ENCODE assay signal across 8 cellular contexts in the genomic region with DNA sequence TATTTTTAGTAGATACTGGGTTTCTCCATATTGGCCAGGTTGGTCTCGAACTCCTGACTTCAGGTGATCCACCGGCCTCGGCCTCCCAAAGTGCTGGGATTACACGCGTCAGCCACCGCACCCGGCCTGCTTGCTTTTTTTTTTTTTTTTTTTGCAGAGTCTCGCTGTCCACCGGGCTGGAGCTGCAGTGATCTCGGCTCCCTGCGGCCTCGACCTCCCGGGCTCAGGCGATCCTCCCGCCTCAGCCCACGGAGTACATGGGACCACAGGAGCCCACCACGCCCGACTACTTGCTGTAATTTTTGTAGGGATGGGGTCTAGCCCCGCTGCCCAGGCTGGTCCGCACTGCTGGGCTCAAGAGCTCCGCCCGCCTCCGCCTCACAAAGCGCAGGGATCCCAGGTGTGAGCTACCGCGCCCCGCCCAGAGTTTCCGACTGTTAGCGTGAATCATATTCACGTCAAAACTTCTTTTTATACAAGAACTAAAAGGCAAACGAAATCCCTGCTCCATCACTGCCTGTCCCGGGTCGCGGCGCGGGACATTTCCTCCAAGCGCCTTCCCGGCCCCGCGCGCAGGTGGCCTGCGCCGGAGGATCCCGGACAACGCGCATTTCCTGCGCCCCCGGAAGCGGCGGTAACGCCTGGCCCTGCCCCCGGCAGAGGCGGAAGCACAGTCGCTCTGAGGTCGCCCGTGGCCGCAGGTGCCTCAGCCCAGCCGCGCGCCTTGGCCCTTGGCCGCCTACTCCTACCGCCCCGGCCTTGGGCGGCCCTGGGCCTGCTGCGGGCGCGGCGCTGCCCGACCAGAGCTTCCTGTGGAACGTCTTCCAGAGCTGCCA. TPM values are rescaled to one million over a fixed set of nuclear protein-coding genes. Genes with fewer than 3 reads are reported as not detected.
DNase-seq lines count a peak whose midpoint lies in the region; ATAC-seq and TF ChIP-seq lines count a peak whose summit lies in the region.
"Not testable (repeated sequence)": the region's sequence is repeated elsewhere in the genome, so short reads cannot be mapped to it uniquely, and the experiment has no call there.

No MANE protein-coding gene starts in this region.

- ATAC-seq in GM21526 (IDR thresholded peaks at IDR 0.05; ENCODE audit: low FRiP score, unreplicated experiment) (peak; percentile 92), HG03103 (IDR thresholded peaks at IDR 0.05; ENCODE audit: low read depth, unreplicated experiment) (peak; percentile 87), RWPE2 (ENCODE audit: low read depth) (peak; percentile 97), natural killer cell (peak; percentile 92 to 97 (median 93))
- peak; percentile 93 for ATAC-seq in stimulated activated memory B cell treated with anti-CD40 and anti-IgM and Interleukin-4, amounts not matched to agents 10 μg/mL and 1 μg/mL and 100 μg/mL, for 72 hours

- H3K36me3 Mint-ChIP-seq in natural killer cell; stimulated activated memory B cell treated with anti-CD40 and anti-IgM and Interleukin-4, amounts not matched to agents 10 μg/mL and 1 μg/mL and 100 μg/mL, for 72 hours: not testable (repeated sequence)

- not testable (repeated sequence) for H3K9me3 Mint-ChIP-seq in natural killer cell; stimulated activated memory B cell treated with anti-CD40 and anti-IgM and Interleukin-4, amounts not matched to agents 10 μg/mL and 1 μg/mL and 100 μg/mL, for 72 hours

- H3K27me3 Mint-ChIP-seq in natural killer cell (ENCODE audit: low read depth in 2 of 2); stimulated activated memory B cell treated with anti-CD40 and anti-IgM and Interleukin-4, amounts not matched to agents 10 μg/mL and 1 μg/mL and 100 μg/mL, for 72 hours: not testable (repeated sequence)

- intact Hi-C loops in natural killer cell (cut with micrococcal nuclease) = not testable (repeated sequence)

- not testable (repeated sequence) for DNase-seq in RWPE2 (ENCODE audit: low spot score); foreskin fibroblast; natural killer cell
- peak; percentile 69 for DNase-seq in activated naive CD4-positive, alpha-beta T cell treated with Interleukin-2 at 50 U/mL for 16 hours

- not testable (repeated sequence) for H3K4me1 Mint-ChIP-seq in natural killer cell
- H3K4me1 Mint-ChIP-seq in stimulated activated memory B cell treated with anti-CD40 and anti-IgM and Interleukin-4, amounts not matched to agents 10 μg/mL and 1 μg/mL and 100 μg/mL, for 72 hours = peaks cover 26% of the 10 kb centered on the region

- H3K4me1 ChIP-seq in RWPE2 (ENCODE audit: insufficient read depth, poor library complexity, severe bottlenecking) = not testable (repeated sequence)

- not testable (repeated sequence) for H3K27me3 ChIP-seq in RWPE2 (ENCODE audit: insufficient read depth, poor library complexity, severe bottlenecking)

- not testable (repeated sequence) for H3K27ac ChIP-seq in RWPE2 (ENCODE audit: poor library complexity, severe bottlenecking)

- H3K36me3 ChIP-seq in RWPE2 (ENCODE audit: low read depth) = not testable (repeated sequence)

- H3K27ac Mint-ChIP-seq in natural killer cell; stimulated activated memory B cell treated with anti-CD40 and anti-IgM and Interleukin-4, amounts not matched to agents 10 μg/mL and 1 μg/mL and 100 μg/mL, for 72 hours: not testable (repeated sequence)

- H3K9me3 ChIP-seq in RWPE2 (ENCODE audit: severe bottlenecking) = not testable (repeated sequence)

- H3K4me3 ChIP-seq in GM08714 (ENCODE audit: low read length) = peak overlapping the region; percentile 60; the same call in 1 of the 2 replicates
- not testable (repeated sequence) for H3K4me3 ChIP-seq in RWPE2 (ENCODE audit: severe bottlenecking)
- H3K4me3 ChIP-seq in foreskin fibroblast (ENCODE audit: low read depth in 1 of 2, low read length in 2 of 2) = peak overlapping the region; percentile 25 to 54

- TF ChIP-seq CTCF in RWPE2 (IDR thresholded peaks at IDR 0.05; ENCODE audit: poor library complexity, severe bottlenecking); foreskin fibroblast (IDR thresholded peaks at IDR 0.05; ENCODE audit: low read depth, low read length); natural killer cell (IDR thresholded peaks at IDR 0.05): not testable (repeated sequence)

- H3K4me3 Mint-ChIP-seq in natural killer cell = peak overlapping the region; percentile 40
- not testable (repeated sequence) for H3K4me3 Mint-ChIP-seq in stimulated activated memory B cell treated with anti-CD40 and anti-IgM and Interleukin-4, amounts not matched to agents 10 μg/mL and 1 μg/mL and 100 μg/mL, for 72 hours

RNA-seq across cellular contexts. Expression of a gene that starts 50.9 kb away (rescaled TPM):
- not detected for total RNA-seq in natural killer cell
